In the genomic region with DNA sequence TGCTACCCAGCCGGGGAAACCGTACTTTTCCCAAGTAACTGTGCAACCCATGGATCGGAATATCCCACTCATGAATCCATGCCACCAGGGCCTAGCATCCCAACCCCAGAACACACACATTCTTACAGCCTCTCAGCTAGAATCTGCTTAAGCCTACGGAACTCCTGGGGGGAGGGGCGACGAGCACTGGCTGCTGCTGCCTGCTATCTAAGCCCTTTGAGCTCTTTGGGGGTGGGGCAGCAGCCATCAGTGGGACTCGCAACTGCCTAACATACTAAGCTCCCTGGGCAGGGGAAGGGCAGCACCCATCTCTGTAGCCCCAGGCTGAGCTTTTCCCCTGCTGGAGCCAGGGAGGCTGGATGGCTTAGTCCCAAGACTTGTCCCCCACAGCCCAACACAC, we compare ENCODE assay signal across 26 cellular contexts. TPM values are rescaled to one million over a fixed set of nuclear protein-coding genes. Genes with fewer than 3 reads are reported as not detected.
"Had no signal": no experiment of that assay in that cellular context is flagged by ENCODE, and none has a peak within 500 bp of the region (broad histone marks: within the 10 kb centered on the region; RNA-seq: fewer than 3 reads in every experiment).

No MANE protein-coding gene starts in this region.

- H3K4me3 Mint-ChIP-seq: activated CD4-positive, alpha-beta T cell treated with anti-CD3 and anti-CD28 coated beads for 36 hours; activated CD8-positive, alpha-beta T cell treated with anti-CD3 and anti-CD28 coated beads for 36 hours; activated naive CD4-positive, alpha-beta T cell treated with anti-CD3 and anti-CD28 coated beads, Interleukin-2, amount 10 ng/mL, durations not matched to agents 7 days and 5 days; activated naive CD8-positive, alpha-beta T cell treated with anti-CD3 and anti-CD28 coated beads for 36 hours; activated T-cell treated with anti-CD3 and anti-CD28 coated beads, Interleukin-2, amount 50 U/mL, for 72 hours; T-cell had no signal

- H3K36me3 Mint-ChIP-seq: activated naive CD4-positive, alpha-beta T cell treated with anti-CD3 and anti-CD28 coated beads, Interleukin-2, amount 10 ng/mL, durations not matched to agents 7 days and 5 days had no signal

- H3K27me3 Mint-ChIP-seq: activated CD4-positive, alpha-beta T cell treated with anti-CD3 and anti-CD28 coated beads for 36 hours; activated CD8-positive, alpha-beta T cell treated with anti-CD3 and anti-CD28 coated beads for 36 hours; activated naive CD4-positive, alpha-beta T cell treated with anti-CD3 and anti-CD28 coated beads, Interleukin-2, amount 10 ng/mL, durations not matched to agents 7 days and 5 days; activated naive CD8-positive, alpha-beta T cell treated with anti-CD3 and anti-CD28 coated beads for 36 hours had no signal

- H3K4me1 ChIP-seq: breast epithelium had no signal

- DNase-seq: activated CD4-positive, alpha-beta T cell treated with anti-CD3 and anti-CD28 coated beads for 36 hours; activated CD4-positive, alpha-beta T cell treated with anti-CD3 and anti-CD28 coated beads, Interleukin-2, amount 50 U/mL, for 1 hour; activated CD8-positive, alpha-beta memory T cell treated with anti-CD3 and anti-CD28 coated beads, Interleukin-2, amount 50 U/mL, for 4 hours; activated CD8-positive, alpha-beta T cell treated with anti-CD3 and anti-CD28 coated beads for 36 hours; activated gamma-delta T cell treated with Interleukin-2 at 50 U/mL for 16 hours; activated naive CD4-positive, alpha-beta T cell treated with anti-CD3 and anti-CD28 coated beads, Interleukin-2, amount 10 ng/mL, durations not matched to agents 7 days and 5 days; activated naive CD8-positive, alpha-beta T cell treated with anti-CD3 and anti-CD28 coated beads for 36 hours; activated T-cell treated with anti-CD3 and anti-CD28 coated beads, Interleukin-2, amount 50 U/mL, for 72 hours; caudate nucleus; Karpas-422; MM.1S; NCI-H1105; NCI-H1436; NCI-H187; NCI-H2081; NCI-H524 treated with DMSO at 0.1 percent for 48 hours; NCI-H748 treated with DMSO at 0.1 percent for 48 hours; PC-9; SHP77 treated with DMSO at 0.1 percent for 48 hours; T-cell; T-helper 2 cell; T1000 had no signal

- H3K4me1 Mint-ChIP-seq: activated CD4-positive, alpha-beta T cell treated with anti-CD3 and anti-CD28 coated beads for 36 hours; activated naive CD4-positive, alpha-beta T cell treated with anti-CD3 and anti-CD28 coated beads, Interleukin-2, amount 10 ng/mL, durations not matched to agents 7 days and 5 days; activated naive CD8-positive, alpha-beta T cell treated with anti-CD3 and anti-CD28 coated beads for 36 hours; T-cell had no signal

- H3K27ac Mint-ChIP-seq: activated CD4-positive, alpha-beta T cell treated with anti-CD3 and anti-CD28 coated beads for 36 hours; activated CD8-positive, alpha-beta T cell treated with anti-CD3 and anti-CD28 coated beads for 36 hours; activated naive CD4-positive, alpha-beta T cell treated with anti-CD3 and anti-CD28 coated beads, Interleukin-2, amount 10 ng/mL, durations not matched to agents 7 days and 5 days; activated naive CD8-positive, alpha-beta T cell treated with anti-CD3 and anti-CD28 coated beads for 36 hours; activated T-cell treated with anti-CD3 and anti-CD28 coated beads, Interleukin-2, amount 50 U/mL, for 72 hours; activated T-helper 2 cell treated with anti-CD3 and anti-CD28 coated beads, Interferon-gamma antibody, Interleukin-2, Interleukin-4, amounts not matched to agents 10 μg/mL and 5 μg/mL and 100 μg/mL, durations not matched to agents 14 hours and 24 hours and 36 hours; T-cell had no signal

- H2AFZ ChIP-seq: PC-9 had no signal

- H3K36me3 ChIP-seq: breast epithelium had no signal

- FAIRE-seq: K562, TTC549 had no signal

- ATAC-seq: activated CD4-positive, alpha-beta T cell treated with anti-CD3 and anti-CD28 coated beads for 36 hours; activated CD8-positive, alpha-beta T cell treated with anti-CD3 and anti-CD28 coated beads for 36 hours; activated T-cell treated with anti-CD3 and anti-CD28 coated beads, Interleukin-2, amount 50 U/mL, for 72 hours; K562; T-cell had no signal

- H3K27ac ChIP-seq: breast epithelium, PC-9 had no signal

- H3K4me2 ChIP-seq: PC-9 had no signal

- H3K4me3 ChIP-seq: breast epithelium, K562, PC-9 had no signal

RNA-seq across cellular contexts. Expression of gene NUDT10, which starts 28.6 kb away (rescaled TPM):
- total RNA-seq: K562, PC-9 had no signal
